In the genomic region with DNA sequence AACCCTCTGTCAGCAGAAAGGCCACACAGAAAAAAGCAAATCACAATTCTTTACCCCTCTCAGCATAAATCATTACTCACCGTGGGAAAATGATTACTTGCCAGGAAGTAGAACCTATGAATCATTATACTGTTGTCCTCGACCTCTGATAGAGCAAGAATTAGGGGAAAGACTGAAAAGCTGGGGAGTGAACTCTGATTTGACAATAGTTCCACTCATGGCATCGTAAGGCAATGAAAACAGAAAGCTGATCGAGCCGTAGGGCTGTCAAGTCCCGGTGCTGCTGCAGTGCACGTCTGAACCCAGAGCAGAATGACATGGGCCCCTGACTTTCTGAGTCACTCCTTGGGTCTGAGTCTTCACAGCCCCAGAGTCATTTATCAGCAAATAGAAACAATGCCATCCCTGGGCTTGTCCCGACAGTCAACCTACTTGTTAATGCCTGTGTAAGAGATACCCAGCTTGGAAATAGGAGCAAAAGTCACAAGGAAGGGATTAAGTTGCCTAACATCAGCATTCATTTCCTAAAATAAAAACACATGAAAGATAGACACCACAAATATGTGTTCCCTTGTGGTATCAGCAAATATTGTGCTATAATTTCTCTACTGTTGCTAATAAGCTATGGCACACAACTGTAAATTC, we compare ENCODE assay signal across 8 cellular contexts.
A peak's percentile ranks its signal among the peaks of the same experiment; 100 is the strongest.
DNase-seq lines count a peak whose midpoint lies in the region; ATAC-seq and TF ChIP-seq lines count a peak whose summit lies in the region.

No MANE protein-coding gene starts in this region.

- peak overlapping the region; percentile 49 for H3K4me3 Mint-ChIP-seq in Caco-2 (ENCODE audit: unreplicated experiment)
- no peak overlapping the region for H3K4me3 Mint-ChIP-seq in activated CD4-positive, alpha-beta T cell treated with anti-CD3 and anti-CD28 coated beads, Interleukin-2, amount 10 ng/mL, durations not matched to agents 7 days and 5 days
- H3K4me3 Mint-ChIP-seq in immature natural killer cell: peak overlapping the region in 1 of 5 donors; percentile 15

- peaks cover 66% of the 10 kb centered on the region for H3K4me1 ChIP-seq in Caco-2

- CTCF ChIA-PET in Caco-2 (lab: Charles Lee): interaction anchor here (0.7 kb wide), 1 partner anchor 223 kb away, joined by 4 read pairs; no protein-coding TSS in a partner anchor
- CTCF ChIA-PET in activated CD4-positive, alpha-beta T cell treated with anti-CD3 and anti-CD28 coated beads, Interleukin-2, amount 10 ng/mL, durations not matched to agents 7 days and 5 days (lab: Charles Lee): interaction anchor here (1.1 kb wide), 1 partner anchor 10 kb away, joined by 3 read pairs; no protein-coding TSS in a partner anchor

- H3K9me3 Mint-ChIP-seq in Caco-2 (ENCODE audit: unreplicated experiment): no peaks in the 10 kb centered on the region
- no peaks in the 10 kb centered on the region for H3K9me3 Mint-ChIP-seq in activated CD4-positive, alpha-beta T cell treated with anti-CD3 and anti-CD28 coated beads, Interleukin-2, amount 10 ng/mL, durations not matched to agents 7 days and 5 days
- no peaks in the 10 kb centered on the region for H3K9me3 Mint-ChIP-seq in immature natural killer cell

- H3K27me3 ChIP-seq in Caco-2 (replicated peaks; ENCODE audit: control insufficient read depth, insufficient read depth, low read length): no peaks in the 10 kb centered on the region
- no peaks in the 10 kb centered on the region; the same call in 1 of the 2 replicates for H3K27me3 ChIP-seq in H7 (ENCODE audit: control insufficient read depth, insufficient read depth, low read length)

- no peaks in the 10 kb centered on the region for H3K36me3 Mint-ChIP-seq in Caco-2 (ENCODE audit: insufficient read depth, unreplicated experiment)
- H3K36me3 Mint-ChIP-seq in activated CD4-positive, alpha-beta T cell treated with anti-CD3 and anti-CD28 coated beads, Interleukin-2, amount 10 ng/mL, durations not matched to agents 7 days and 5 days (ENCODE audit: low read depth): no peaks in the 10 kb centered on the region
- H3K36me3 Mint-ChIP-seq in immature natural killer cell: no peaks in the 10 kb centered on the region

- H3K36me3 ChIP-seq in Caco-2 (ENCODE audit: control insufficient read depth, insufficient read depth, low read length) (no peaks in the 10 kb centered on the region), H7 (replicated peaks; ENCODE audit: control insufficient read depth, insufficient read depth, low read length) (no peaks in the 10 kb centered on the region)

- POLR2A ChIA-PET in Caco-2 (lab: Charles Lee): interaction anchor here (0.6 kb wide), 1 partner anchor 326 kb away, joined by 3 read pairs; no protein-coding TSS in a partner anchor
- POLR2A ChIA-PET in activated CD4-positive, alpha-beta T cell treated with anti-CD3 and anti-CD28 coated beads, Interleukin-2, amount 10 ng/mL, durations not matched to agents 7 days and 5 days (lab: Charles Lee): no interaction called here

- DNase-seq in Caco-2: peak; percentile 34 to 61
- DNase-seq in GM20000 (ENCODE audit: low spot score): peak; percentile 33
- peak; percentile 7 for DNase-seq in activated CD4-positive, alpha-beta T cell treated with anti-CD3 and anti-CD28 coated beads, Interleukin-2, amount 10 ng/mL, durations not matched to agents 7 days and 5 days
- peak; percentile 86 for DNase-seq in foreskin melanocyte
- no peak for DNase-seq in sciatic nerve (ENCODE audit: low spot score)
- DNase-seq in H7: no peak
- no peak for DNase-seq in immature natural killer cell

- TF ChIP-seq CTCF in Caco-2 (IDR thresholded peaks at IDR 0.05; ENCODE audit: insufficient read depth in 1 of 2, low read depth in 1 of 2, low read length in 1 of 2, severe bottlenecking in 1 of 2, unreplicated experiment in 1 of 2) (no peak), GM20000 (IDR thresholded peaks at IDR 0.05; ENCODE audit: extremely low read depth, missing control alignments) (no peak)

- H3K4me3 ChIP-seq in Caco-2 (ENCODE audit: low read depth, low read length): no peak overlapping the region
- H3K4me3 ChIP-seq in H7 (ENCODE audit: insufficient read depth, low read depth, low read length): no peak overlapping the region

- peaks cover 49% of the 10 kb centered on the region for H3K4me1 Mint-ChIP-seq in Caco-2 (ENCODE audit: low read depth, unreplicated experiment)
- peaks cover 12% of the 10 kb centered on the region for H3K4me1 Mint-ChIP-seq in activated CD4-positive, alpha-beta T cell treated with anti-CD3 and anti-CD28 coated beads, Interleukin-2, amount 10 ng/mL, durations not matched to agents 7 days and 5 days
- peaks cover 0 to 8% of the 10 kb centered on the region in 2 donors for H3K4me1 Mint-ChIP-seq in immature natural killer cell

- H3K27me3 Mint-ChIP-seq in Caco-2 (ENCODE audit: insufficient read depth, unreplicated experiment) (no peaks in the 10 kb centered on the region), immature natural killer cell (ENCODE audit: low read depth in 3 of 3) (peaks cover 0 to 3% (median 2%) of the 10 kb centered on the region in 3 donors)
- H3K27me3 Mint-ChIP-seq in activated CD4-positive, alpha-beta T cell treated with anti-CD3 and anti-CD28 coated beads, Interleukin-2, amount 10 ng/mL, durations not matched to agents 7 days and 5 days: no peaks in the 10 kb centered on the region

- intact Hi-C loops in Caco-2 (cut with micrococcal nuclease; ENCODE audit: unreplicated experiment): no loop called here
- intact Hi-C loops in sciatic nerve (cut with DNase I): no loop called here

- no TSS peak for BruUV-seq in Caco-2 (replicated peaks; lab: Mats Ljungman, UMichigan)

- ATAC-seq in HG03558 (IDR thresholded peaks at IDR 0.05; ENCODE audit: extremely low read depth, unreplicated experiment) (peak; percentile 24), sciatic nerve (peak; percentile 67)

- H3K9me3 ChIP-seq in Caco-2: no peaks in the 10 kb centered on the region

- H3K27ac Mint-ChIP-seq in Caco-2 (ENCODE audit: unreplicated experiment) (peak overlapping the region; percentile 54), immature natural killer cell (no peak overlapping the region)
- H3K27ac Mint-ChIP-seq in activated CD4-positive, alpha-beta T cell treated with anti-CD3 and anti-CD28 coated beads, Interleukin-2, amount 10 ng/mL, durations not matched to agents 7 days and 5 days: no peak overlapping the region

Comparison
In these comparisons a context has a peak if more than half of its experiments do, and no peak if none do; other contexts are left out.
1. DNase-seq: peak in Caco-2 (2 of 2), GM20000 (single experiment), activated CD4-positive, alpha-beta T cell treated with anti-CD3 and anti-CD28 coated beads, Interleukin-2, amount 10 ng/mL, durations not matched to agents 7 days and 5 days (single experiment) and foreskin melanocyte (single experiment); none in sciatic nerve (single experiment), H7 (single experiment) and immature natural killer cell (0 of 3).